In genomic region chr15:67745059-67745993, GRCh38 we compare ENCODE assay signal across 12 cellular contexts.
DNase-seq lines count a peak whose midpoint lies in the region; ATAC-seq lines count a peak whose summit lies in the region.
"Had no signal": no experiment of that assay in that cellular context is flagged by ENCODE, and none has a peak within 500 bp of the region (broad histone marks: within the 10 kb centered on the region; RNA-seq: fewer than 3 reads in every experiment).

No MANE protein-coding gene starts in this region.

- H3K9me3 Mint-ChIP-seq in activated T-helper 17 cell treated with anti-CD3 and anti-CD28 coated beads, Interleukin-2, amount 50 U/mL, for 72 hours = no peaks in the 10 kb centered on the region

- ATAC-seq in activated T-helper 17 cell treated with anti-CD3 and anti-CD28 coated beads, Interleukin-2, amount 50 U/mL, for 72 hours (replicated peaks) = no peak
- ATAC-seq in GM18873 (IDR thresholded peaks at IDR 0.05; ENCODE audit: low FRiP score, unreplicated experiment) (no peak), HG02623 (IDR thresholded peaks at IDR 0.05; ENCODE audit: unreplicated experiment) (no peak)

- H3K4me1 Mint-ChIP-seq in activated T-helper 17 cell treated with anti-CD3 and anti-CD28 coated beads, Interleukin-2, amount 50 U/mL, for 72 hours = peaks cover 23% of the 10 kb centered on the region

- H3K36me3 Mint-ChIP-seq in activated T-helper 17 cell treated with anti-CD3 and anti-CD28 coated beads, Interleukin-2, amount 50 U/mL, for 72 hours (ENCODE audit: low read depth) = no peaks in the 10 kb centered on the region

- H3K27me3 Mint-ChIP-seq in activated T-helper 17 cell treated with anti-CD3 and anti-CD28 coated beads, Interleukin-2, amount 50 U/mL, for 72 hours = no peaks in the 10 kb centered on the region

- peak overlapping the region; percentile 18 for H3K27ac Mint-ChIP-seq in activated T-helper 17 cell treated with anti-CD3 and anti-CD28 coated beads, Interleukin-2, amount 50 U/mL, for 72 hours

- DNase-seq in AML-193 (lab: John Stamatoyannopoulos, UW) = peak; percentile 39 to 49
- DNase-seq in HCEC 1CT = peak; percentile 40
- peak; percentile 52 for DNase-seq in iris pigment epithelial cell (ENCODE audit: low read depth)
- no peak for DNase-seq in activated CD4-positive, CD25-positive, alpha-beta regulatory T cell treated with anti-CD3 and anti-CD28 coated beads, Interleukin-2, amount 50 U/mL, for 72 hours
- DNase-seq in NCI-H187 treated with DMSO at 0.1 percent for 48 hours (lab: John Stamatoyannopoulos, UW) = no peak
- DNase-seq: head of caudate nucleus, mesendoderm, NCI-H524 treated with DMSO at 0.1 percent for 48 hours, SW 1271 had no signal

- peak overlapping the region; percentile 43 for H3K4me3 Mint-ChIP-seq in activated T-helper 17 cell treated with anti-CD3 and anti-CD28 coated beads, Interleukin-2, amount 50 U/mL, for 72 hours

Comparison
In these comparisons a context has a peak if more than half of its experiments do, and no peak if none do; other contexts are left out.
1. DNase-seq: peak in AML-193 (2 of 2), HCEC 1CT (single experiment) and iris pigment epithelial cell (single experiment); none in activated CD4-positive, CD25-positive, alpha-beta regulatory T cell treated with anti-CD3 and anti-CD28 coated beads, Interleukin-2, amount 50 U/mL, for 72 hours (single experiment) and NCI-H187 treated with DMSO at 0.1 percent for 48 hours (single experiment).